Comparison of ENCODE assay signal across 1 cellular context in the genomic region with DNA sequence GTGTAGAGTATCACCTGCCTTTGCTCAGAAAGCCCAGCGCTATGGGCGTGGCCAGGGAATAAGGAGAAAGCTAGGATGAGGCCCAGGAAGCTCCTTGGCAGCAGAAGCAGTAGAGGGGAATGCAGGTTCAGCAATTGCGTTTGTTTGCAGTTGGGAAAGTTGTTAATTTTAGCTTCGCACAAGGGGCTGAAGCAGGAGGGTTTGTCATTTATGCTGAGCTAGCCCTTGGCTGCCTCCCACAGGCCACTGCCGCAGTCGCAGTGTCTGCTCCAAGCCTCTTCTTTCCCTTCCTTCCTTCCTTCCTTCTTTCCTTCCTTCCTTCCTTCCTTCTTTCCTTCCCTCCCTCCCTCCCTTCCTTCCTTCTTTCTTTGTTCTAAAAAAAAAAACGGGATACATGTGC.
TF ChIP-seq lines count a peak whose summit lies in the region.

No MANE protein-coding gene starts in this region.

TF ChIP-seq in K562, 482 proteins besides CTCF, POLR2A, EP300 and RAD21:
- no peak for TF ChIP-seq ZNF766 (CRISPR knock-in tag; conservative IDR thresholded peaks at IDR 0.05)
- TF ChIP-seq ZKSCAN3 (CRISPR knock-in tag; IDR thresholded peaks at IDR 0.05) = no peak
- no peak for TF ChIP-seq ESRRA (IDR thresholded peaks at IDR 0.05; ENCODE audit: borderline replicate concordance, low read depth)
- no peak for TF ChIP-seq NR1H2 (CRISPR knock-in tag; IDR thresholded peaks at IDR 0.05)
